In genomic region chr16:20946015-20946629, GRCh38 we compare ENCODE assay signal across 1 cellular context.
TF ChIP-seq lines count a peak whose summit lies in the region.

No MANE protein-coding gene starts in this region.

TF ChIP-seq in K562, 482 proteins besides CTCF, POLR2A, EP300 and RAD21 (continued from another document and continues in another):
- TF ChIP-seq CXXC5 (CRISPR knock-in tag; IDR thresholded peaks at IDR 0.05), result no peak
- no peak for TF ChIP-seq ZFPM2 (CRISPR knock-in tag; IDR thresholded peaks at IDR 0.05)
- peak; percentile 36 for TF ChIP-seq HDAC3 (IDR thresholded peaks at IDR 0.05; ENCODE audit: borderline replicate concordance, partially characterized antibody)
- TF ChIP-seq CHD1 (IDR thresholded peaks at IDR 0.05; ENCODE audit: low read length), result no peak
- no peak for TF ChIP-seq SREBF2 (CRISPR knock-in tag; IDR thresholded peaks at IDR 0.05)
- no peak for TF ChIP-seq E2F3 (CRISPR knock-in tag; IDR thresholded peaks at IDR 0.05)
- 0 out of 4 replicates have a peak, but pooled peaks of 1 of the 2 experiments have one; percentile 20 for TF ChIP-seq ZNF639 (CRISPR knock-in tag; conservative IDR thresholded peaks at IDR 0.05 in 1 of 2, IDR thresholded peaks at IDR 0.05 in 1 of 2)
- TF ChIP-seq STAT5B (CRISPR knock-in tag; IDR thresholded peaks at IDR 0.05), result no peak
- TF ChIP-seq ESRRB (CRISPR knock-in tag; IDR thresholded peaks at IDR 0.05; ENCODE audit: borderline replicate concordance), result no peak
- TF ChIP-seq GTF3C2 (IDR thresholded peaks at IDR 0.05; ENCODE audit: borderline replicate concordance, extremely low read depth, insufficient read length), result no peak
- no peak for TF ChIP-seq KLF1 (tag; IDR thresholded peaks at IDR 0.05)
- peak; percentile 86 for TF ChIP-seq CBFA2T3 (IDR thresholded peaks at IDR 0.05)
- TF ChIP-seq GTF2F1 (IDR thresholded peaks at IDR 0.05; ENCODE audit: low read depth, low read length), result no peak
- TF ChIP-seq MTA2 (IDR thresholded peaks at IDR 0.05; ENCODE audit: low read depth), result 0 out of 2 replicates have a peak, but pooled peaks have one; percentile 24
- TF ChIP-seq MCM5 (IDR thresholded peaks at IDR 0.05; ENCODE audit: low read depth), result no peak
- no peak for TF ChIP-seq BRF2 (IDR thresholded peaks at IDR 0.05; ENCODE audit: borderline replicate concordance, insufficient read depth, insufficient read length)
- no peak for TF ChIP-seq ZNF408 (CRISPR knock-in tag; IDR thresholded peaks at IDR 0.05; ENCODE audit: low read depth)
- TF ChIP-seq NFE2L1 (tag; IDR thresholded peaks at IDR 0.05; ENCODE audit: borderline replicate concordance, low read depth), result no peak
- peak; percentile 64 for TF ChIP-seq NCOR1 (IDR thresholded peaks at IDR 0.05)
- TF ChIP-seq ZNF140 (CRISPR knock-in tag; IDR thresholded peaks at IDR 0.05), result no peak
- TF ChIP-seq BCOR (IDR thresholded peaks at IDR 0.05), result no peak
- TF ChIP-seq KLF13 (tag; IDR thresholded peaks at IDR 0.05; ENCODE audit: borderline replicate concordance, low read depth), result no peak
- no peak for TF ChIP-seq HMGXB4 (CRISPR knock-in tag; IDR thresholded peaks at IDR 0.05)
- TF ChIP-seq SOX6 (IDR thresholded peaks at IDR 0.05), result 0 out of 2 replicates have a peak, but pooled peaks have one; percentile 32
- TF ChIP-seq WHSC1 (IDR thresholded peaks at IDR 0.05; ENCODE audit: low read length), result no peak
- TF ChIP-seq BACH1 (tag; IDR thresholded peaks at IDR 0.05), result no peak
- no peak for TF ChIP-seq NR2F6 (CRISPR knock-in tag; IDR thresholded peaks at IDR 0.05)
- TF ChIP-seq KLF16 (IDR thresholded peaks at IDR 0.05), result peak; percentile 74
- no peak for TF ChIP-seq SMAD2 (IDR thresholded peaks at IDR 0.05; ENCODE audit: low read depth, low read length)
- TF ChIP-seq HDAC6 (IDR thresholded peaks at IDR 0.05; ENCODE audit: low read depth, low read length), result no peak
- TF ChIP-seq ZNF280A (IDR thresholded peaks at IDR 0.05; ENCODE audit: low read depth, partially characterized antibody), result no peak
- no peak for TF ChIP-seq PHB (CRISPR knock-in tag; IDR thresholded peaks at IDR 0.05)
- no peak for TF ChIP-seq MCM7 (IDR thresholded peaks at IDR 0.05)
- peak; percentile 19; the same call in 1 of the 2 replicates for TF ChIP-seq NFIC (IDR thresholded peaks at IDR 0.05)
- TF ChIP-seq ZBTB34 (CRISPR knock-in tag; IDR thresholded peaks at IDR 0.05), result no peak
- no peak for TF ChIP-seq GABPA (tag; conservative IDR thresholded peaks at IDR 0.05; ENCODE audit: low read depth)
- TF ChIP-seq HDAC8 (tag; IDR thresholded peaks at IDR 0.05), result no peak
- no peak for TF ChIP-seq MTF1 (CRISPR knock-in tag; IDR thresholded peaks at IDR 0.05; ENCODE audit: borderline replicate concordance)
- TF ChIP-seq FOXK1 (CRISPR knock-in tag; IDR thresholded peaks at IDR 0.05; ENCODE audit: borderline replicate concordance), result no peak
- no peak for TF ChIP-seq RFX1 (IDR thresholded peaks at IDR 0.05)
- TF ChIP-seq ZNF740 (CRISPR knock-in tag; IDR thresholded peaks at IDR 0.05), result no peak
- no peak for TF ChIP-seq ZNF740 (tag; IDR thresholded peaks at IDR 0.05)
- no peak for TF ChIP-seq MCM2 (IDR thresholded peaks at IDR 0.05; ENCODE audit: low read depth)
- TF ChIP-seq EGR1 (conservative IDR thresholded peaks at IDR 0.05), result no peak
- no peak for TF ChIP-seq ID3 (CRISPR knock-in tag; IDR thresholded peaks at IDR 0.05)
- no peak for TF ChIP-seq ID3 (tag; IDR thresholded peaks at IDR 0.05)
- TF ChIP-seq MYC (IDR thresholded peaks at IDR 0.05; ENCODE audit: low read depth, low read length), result no peak
- TF ChIP-seq MYC (CRISPR knock-in tag; IDR thresholded peaks at IDR 0.05; ENCODE audit: borderline replicate concordance, low read depth), result no peak
- TF ChIP-seq TRIM24 (IDR thresholded peaks at IDR 0.05), result peak; percentile 37 to 53; a peak in 1 of 4 replicates
- no peak for TF ChIP-seq ZNF384 (IDR thresholded peaks at IDR 0.05; ENCODE audit: low read depth, low read length)
- TF ChIP-seq STAT5A (IDR thresholded peaks at IDR 0.05; ENCODE audit: borderline replicate concordance, low read length), result 0 out of 2 replicates have a peak, but pooled peaks have one; percentile 34
- no peak for TF ChIP-seq RREB1 (CRISPR knock-in tag; IDR thresholded peaks at IDR 0.05)
- TF ChIP-seq ESRRA (IDR thresholded peaks at IDR 0.05; ENCODE audit: borderline replicate concordance, low read depth), result no peak
- no peak for TF ChIP-seq PRPF4 (IDR thresholded peaks at IDR 0.05; ENCODE audit: insufficient read depth, low read depth, low read length, poor library complexity, severe bottlenecking)
- no peak for TF ChIP-seq ATF4 (CRISPR knock-in tag; IDR thresholded peaks at IDR 0.05)
